ENCODE assay signal across 8 cellular contexts in the genomic region with DNA sequence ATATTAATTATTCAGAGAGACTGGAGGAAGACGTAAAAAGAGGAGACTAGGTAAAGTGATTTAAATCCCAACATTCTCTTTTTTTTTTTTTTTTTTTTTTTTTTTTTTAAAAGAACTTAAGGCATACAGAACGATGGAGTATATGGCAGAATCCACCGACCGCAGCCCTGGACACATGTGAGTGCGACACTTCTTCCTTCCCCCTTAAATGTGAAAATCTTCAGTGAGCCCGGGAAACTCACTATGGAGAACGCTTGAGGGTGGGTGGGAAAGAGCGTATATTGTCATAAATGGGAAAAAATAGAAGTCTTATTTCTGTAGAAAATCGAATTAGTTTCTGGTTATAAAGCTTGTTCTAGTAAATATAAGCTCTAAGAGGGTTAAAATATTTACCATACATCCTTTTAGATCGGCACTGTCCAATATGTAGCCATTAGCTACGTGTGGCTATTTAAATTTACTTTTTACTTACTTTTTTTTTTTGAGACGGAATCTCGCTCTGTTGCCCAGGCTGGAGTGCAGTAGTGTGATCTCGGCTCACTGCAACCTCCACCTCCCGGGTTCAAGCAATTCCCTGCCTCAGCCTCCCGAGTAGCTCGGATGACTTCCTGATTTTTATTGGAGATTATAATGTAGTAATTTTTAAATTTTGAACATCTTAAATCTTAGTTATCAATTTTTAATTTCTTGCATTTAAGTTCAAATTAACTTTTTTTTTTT. TPM values are rescaled to one million over a fixed set of nuclear protein-coding genes. Genes with fewer than 3 reads are reported as not detected.
DNase-seq lines count a peak whose midpoint lies in the region; ATAC-seq, FAIRE-seq and TF ChIP-seq lines count a peak whose summit lies in the region.

No MANE protein-coding gene starts in this region.

- H3K36me3 Mint-ChIP-seq in central memory CD8-positive, alpha-beta T cell (ENCODE audit: insufficient read depth), result peaks cover 18% of the 10 kb centered on the region

- no peaks in the 10 kb centered on the region for H3K9me3 ChIP-seq in OCI-LY3 (ENCODE audit: insufficient read depth, low read length)
- no peaks in the 10 kb centered on the region; the same call in 1 of the 2 replicates for H3K9me3 ChIP-seq in HepG2 (ENCODE audit: low read length)
- H3K9me3 ChIP-seq in thoracic aorta, result no peaks in the 10 kb centered on the region

- H3K4me3 ChIP-seq in OCI-LY3 (ENCODE audit: low read length), result peak overlapping the region; percentile 82
- peak overlapping the region; percentile 84 to 99 (median 92) for H3K4me3 ChIP-seq in HepG2 (replicated peaks in 1 of 3; ENCODE audit: insufficient read depth in 1 of 3, low read depth in 2 of 3, low read length in 3 of 3)
- peak overlapping the region; percentile 94 for H3K4me3 ChIP-seq in thoracic aorta

- H4K20me1 ChIP-seq in OCI-LY3 (ENCODE audit: insufficient read depth, low read length), result peaks cover 13% of the 10 kb centered on the region
- peaks cover 20% of the 10 kb centered on the region for H4K20me1 ChIP-seq in HepG2 (ENCODE audit: insufficient read depth, low read length)

- H3K27me3 Mint-ChIP-seq in central memory CD8-positive, alpha-beta T cell, result no peaks in the 10 kb centered on the region

- peaks cover 21% of the 10 kb centered on the region for H3K4me1 ChIP-seq in OCI-LY3 (ENCODE audit: low read length)
- H3K4me1 ChIP-seq in HepG2 (ENCODE audit: insufficient read depth, low read length), result peaks cover 41% of the 10 kb centered on the region
- H3K4me1 ChIP-seq in thoracic aorta (ENCODE audit: control insufficient read depth in 1 of 2, low read depth in 2 of 2), result peaks cover 29 to 39% of the 10 kb centered on the region in 2 donors

- CTCF ChIA-PET in HepG2 (lab: Yijun Ruan, JAX; ENCODE audit: low intra/inter-chr PET ratio, low total read pairs), result no interaction called here

- no peak for TF ChIP-seq RAD21 in HepG2 (CRISPR knock-in tag; IDR thresholded peaks at IDR 0.05)

- intact Hi-C loops in HepG2 (cut with micrococcal nuclease; ENCODE audit: unreplicated experiment), result loop anchor here (5.0 to 10.0 kb wide), 3 partner anchors 40 to 657 kb away; partner anchors contain the start of gene KPNA4

- DNase-seq in Ammon's horn (ENCODE audit: low spot score), result peak; percentile 47
- no peak for DNase-seq in central memory CD8-positive, alpha-beta T cell (ENCODE audit: low spot score in 2 of 2)
- no peak for DNase-seq in HepG2 (ENCODE audit: low spot score)
- no peak for DNase-seq in thoracic aorta (ENCODE audit: low spot score)

- no peak for FAIRE-seq in HepG2 (lab: Jason Lieb, UNC)

- H3K27ac ChIP-seq in OCI-LY3 (ENCODE audit: low read length) (peak overlapping the region; percentile 48; the same call in 1 of the 2 replicates), HepG2 (ENCODE audit: extremely low read length, insufficient read depth, low read length) (peak overlapping the region; percentile 90), thoracic aorta (no peak overlapping the region)

- peak overlapping the region; percentile 84 for H3K4me2 ChIP-seq in OCI-LY3 (ENCODE audit: low read length)
- H3K4me2 ChIP-seq in HepG2 (ENCODE audit: low read depth, low read length), result peak overlapping the region; percentile 83

- TF ChIP-seq POLR2A in HepG2 (IDR thresholded peaks at IDR 0.05; ENCODE audit: insufficient read depth in 1 of 2, low read depth in 2 of 2, low read length in 2 of 2), result no peak

- peak overlapping the region; percentile 85 for H3K9ac ChIP-seq in OCI-LY3 (ENCODE audit: low read length)
- H3K9ac ChIP-seq in HepG2 (ENCODE audit: insufficient read depth, low read depth, low read length), result peak overlapping the region; percentile 98

- H2AFZ ChIP-seq in OCI-LY3 (ENCODE audit: low read depth, low read length) (0 out of 2 replicates have a peak overlapping the region, but pooled peaks have one; percentile 93), HepG2 (ENCODE audit: low read length) (no peak overlapping the region)

- H3K27ac Mint-ChIP-seq in central memory CD8-positive, alpha-beta T cell (ENCODE audit: low read depth), result peak overlapping the region; percentile 97

- 2% methylated on average over 17 of the region's 17 CpGs for WGBS in HepG2 (ENCODE audit: low lambda C conversion rate)

- TF ChIP-seq EP300 in HepG2 (IDR thresholded peaks at IDR 0.05; ENCODE audit: low read depth in 2 of 2, low read length in 2 of 2) (no peak), HepG2 (CRISPR knock-in tag; IDR thresholded peaks at IDR 0.05; ENCODE audit: borderline replicate concordance) (no peak)

- H3K36me3 ChIP-seq in OCI-LY3 (replicated peaks; ENCODE audit: low read depth, low read length) (peaks cover 35% of the 10 kb centered on the region), HepG2 (replicated peaks in 1 of 2; ENCODE audit: control insufficient read depth in 1 of 2, insufficient read depth in 2 of 2, low read length in 2 of 2) (peaks cover 0 to 22% of the 10 kb centered on the region in 2 experiments; a peak in 3 of 5 replicates), thoracic aorta (no peaks in the 10 kb centered on the region)

- TF ChIP-seq CTCF in OCI-LY3 (IDR thresholded peaks at IDR 0.05; ENCODE audit: low read depth, low read length) (no peak), HepG2 (CRISPR knock-in tag; IDR thresholded peaks at IDR 0.05) (no peak), thoracic aorta (IDR thresholded peaks at IDR 0.05) (no peak)

- peak; percentile 17 for ATAC-seq in GM21367 (IDR thresholded peaks at IDR 0.05; ENCODE audit: unreplicated experiment)
- no peak for ATAC-seq in central memory CD8-positive, alpha-beta T cell (replicated peaks; ENCODE audit: extremely low read depth, poor library complexity, severe bottlenecking)
- ATAC-seq in HepG2, result no peak
- ATAC-seq in thoracic aorta (ENCODE audit: insufficient number of reproducible peaks, low FRiP score, low read depth), result no peak
- ATAC-seq in HG03457 (IDR thresholded peaks at IDR 0.05; ENCODE audit: unreplicated experiment), result no peak
- no peak for ATAC-seq in GM18873 (IDR thresholded peaks at IDR 0.05; ENCODE audit: low FRiP score, unreplicated experiment)

- H3K79me2 ChIP-seq in OCI-LY3 (ENCODE audit: low read length) (peaks cover 58% of the 10 kb centered on the region), HepG2 (ENCODE audit: insufficient read depth, low read length) (peaks cover 57% of the 10 kb centered on the region)

- H3K4me3 Mint-ChIP-seq in central memory CD8-positive, alpha-beta T cell, result peak overlapping the region; percentile 88

- no peaks in the 10 kb centered on the region for H3K9me3 Mint-ChIP-seq in central memory CD8-positive, alpha-beta T cell

- peaks cover 16% of the 10 kb centered on the region for H3K4me1 Mint-ChIP-seq in central memory CD8-positive, alpha-beta T cell

- in situ Hi-C loops in HepG2 (cut with HindIII; ENCODE audit: extremely low pct_ligation_motif_present, low pct_unique_long_range_greater_than_20kb), result loop anchor here (10.0 kb wide), 1 partner anchor 467 kb away; the partner anchor contains the start of gene PPM1L

- BruUV-seq in HepG2 (replicated peaks; lab: Mats Ljungman, UMichigan), result no TSS peak

- POLR2A ChIA-PET in HepG2 (lab: Yijun Ruan, JAX), result interaction anchor here (0.7 to 1.7 kb wide), 5 partner anchors 12 to 200 kb away, joined by 3 to 6 read pairs (median 4); no protein-coding TSS in a partner anchor

- H3K27me3 ChIP-seq in OCI-LY3 (ENCODE audit: low read depth, low read length), result no peaks in the 10 kb centered on the region
- no peaks in the 10 kb centered on the region; a peak in 2 of 5 replicates for H3K27me3 ChIP-seq in HepG2 (ENCODE audit: control insufficient read depth in 1 of 2, insufficient read depth in 2 of 2, low read length in 2 of 2)
- H3K27me3 ChIP-seq in thoracic aorta (replicated peaks; ENCODE audit: insufficient read depth), result no peaks in the 10 kb centered on the region

TF ChIP-seq in HepG2, 621 proteins besides CTCF, POLR2A, EP300 and RAD21 (continues in another document):
- no peak for TF ChIP-seq ZNF558 (CRISPR knock-in tag; IDR thresholded peaks at IDR 0.05; ENCODE audit: borderline replicate concordance)
- no peak for TF ChIP-seq ZNF274 (CRISPR knock-in tag; IDR thresholded peaks at IDR 0.05)
- TF ChIP-seq, protein P1, sequence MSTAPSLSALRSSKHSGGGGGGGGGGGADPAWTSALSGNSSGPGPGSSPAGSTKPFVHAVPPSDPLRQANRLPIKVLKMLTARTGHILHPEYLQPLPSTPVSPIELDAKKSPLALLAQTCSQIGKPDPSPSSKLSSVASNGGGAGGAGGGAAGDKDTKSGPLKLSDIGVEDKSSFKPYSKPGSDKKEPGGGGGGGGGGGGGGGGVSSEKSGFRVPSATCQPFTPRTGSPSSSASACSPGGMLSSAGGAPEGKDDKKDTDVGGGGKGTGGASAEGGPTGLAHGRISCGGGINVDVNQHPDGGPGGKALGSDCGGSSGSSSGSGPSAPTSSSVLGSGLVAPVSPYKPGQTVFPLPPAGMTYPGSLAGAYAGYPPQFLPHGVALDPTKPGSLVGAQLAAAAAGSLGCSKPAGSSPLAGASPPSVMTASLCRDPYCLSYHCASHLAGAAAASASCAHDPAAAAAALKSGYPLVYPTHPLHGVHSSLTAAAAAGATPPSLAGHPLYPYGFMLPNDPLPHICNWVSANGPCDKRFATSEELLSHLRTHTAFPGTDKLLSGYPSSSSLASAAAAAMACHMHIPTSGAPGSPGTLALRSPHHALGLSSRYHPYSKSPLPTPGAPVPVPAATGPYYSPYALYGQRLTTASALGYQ (CRISPR knock-in tag; IDR thresholded peaks at IDR 0.05), result no peak

RNA-seq across cellular contexts. Expression of gene NMD3, which starts 0.9 kb away (rescaled TPM):
- total RNA-seq in HepG2 (2016; rRNA removed; fragmentation: Illumina TruSeq; extraction: Trizol), result 55.2 and 95.4 TPM in 2 replicates
- total RNA-seq in HepG2 (2016; cell fraction: cytosol; rRNA removed; fragmentation: Illumina TruSeq; extraction: Trizol; ENCODE audit: low read depth), result 8.5 and 10.5 TPM in 2 replicates
- 55.7 and 91.2 TPM in 2 replicates for total RNA-seq in HepG2 (2016; cell fraction: insoluble cytoplasmic fraction; rRNA removed; fragmentation: Illumina TruSeq; extraction: Trizol)
- total RNA-seq in HepG2 (2016; cell fraction: membrane; rRNA removed; fragmentation: Illumina TruSeq; extraction: Trizol), result 22.8 and 30.4 TPM in 2 replicates
- 46.6 and 50.5 TPM in 2 replicates for total RNA-seq in HepG2 (2016; cell fraction: nucleus; rRNA removed; fragmentation: Illumina TruSeq; extraction: Trizol)
- polyA plus RNA-seq in HepG2 (2011; rRNA removed), result 31.3 and 44.2 TPM in 2 replicates
- polyA plus RNA-seq in HepG2 (2011; cell fraction: cytosol; rRNA removed), result 17.1 and 21.6 TPM in 2 replicates
- polyA plus RNA-seq in HepG2 (2011; cell fraction: nucleus; rRNA removed), result 19.8 and 20.3 TPM in 2 replicates
- polyA plus RNA-seq in HepG2 (2012), result 46.6 and 51.7 TPM in 2 replicates
- 3.5 and 4.3 TPM in 2 replicates for polyA plus RNA-seq in HepG2 (2016; cell fraction: cytosol; fragmentation: Illumina TruSeq; extraction: Trizol; ENCODE audit: low read depth)
- 73.9 and 86.1 TPM in 2 replicates for polyA plus RNA-seq in HepG2 (2016; cell fraction: insoluble cytoplasmic fraction; fragmentation: Illumina TruSeq; extraction: Trizol; ENCODE audit: low read depth)
- 11.3 and 13.2 TPM in 2 replicates for polyA plus RNA-seq in HepG2 (2016; cell fraction: membrane; fragmentation: Illumina TruSeq; extraction: Trizol; ENCODE audit: low read depth)
- polyA plus RNA-seq in HepG2 (2016; cell fraction: nucleus; fragmentation: Illumina TruSeq; extraction: Trizol; ENCODE audit: insufficient read depth, low read depth), result 39.5 and 44.5 TPM in 2 replicates
- polyA minus RNA-seq in HepG2 (2011; rRNA and poly(A)+ RNA removed; ENCODE audit: low replicate concordance), result 55.7 and 74.3 TPM in 2 replicates
- 50.4 and 51.5 TPM in 2 replicates for polyA minus RNA-seq in HepG2 (2011; cell fraction: cytosol; rRNA and poly(A)+ RNA removed)
- polyA minus RNA-seq in HepG2 (2011; cell fraction: nucleus; rRNA and poly(A)+ RNA removed), result 85.7 and 94.0 TPM in 2 replicates
- 10 to 100 TPM; 41.2 to 48.8 TPM for total RNA-seq in thoracic aorta

Comparison
In these comparisons a context has a peak if more than half of its experiments do, and no peak if none do; other contexts are left out.
1. H3K27ac ChIP-seq: peak in OCI-LY3 (single experiment) and HepG2 (single experiment); none in thoracic aorta (0 of 2).
2. Peak in every context shown above with its lines, with median percentiles within 50 percentile points of each other: H3K4me3 ChIP-seq.